ENCODE assay signal across 13 cellular contexts in the genomic region with DNA sequence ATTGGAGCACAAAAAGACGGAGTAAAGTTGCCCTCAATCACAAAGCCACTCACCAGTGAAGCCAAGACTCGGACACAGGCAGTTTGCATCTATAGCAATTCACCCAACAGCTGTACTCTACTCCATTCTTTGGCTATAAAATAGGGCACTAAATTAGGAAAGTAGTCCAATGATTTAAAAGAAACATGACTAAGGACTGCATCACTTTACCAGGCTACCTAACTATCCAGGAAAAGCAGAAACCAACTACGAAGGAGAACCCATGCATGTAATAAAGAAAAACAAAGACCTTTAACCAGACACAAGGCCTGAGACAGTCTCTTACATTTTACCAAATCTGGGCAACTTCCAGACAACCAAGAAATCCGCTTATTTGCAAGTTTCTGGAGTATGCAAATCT. TPM values are rescaled to one million over a fixed set of nuclear protein-coding genes. Genes with fewer than 3 reads are reported as not detected.
A peak's percentile ranks its signal among the peaks of the same experiment; 100 is the strongest.
DNase-seq lines count a peak whose midpoint lies in the region; ATAC-seq, FAIRE-seq and TF ChIP-seq lines count a peak whose summit lies in the region.
"Had no signal": no experiment of that assay in that cellular context is flagged by ENCODE, and none has a peak within 500 bp of the region (broad histone marks: within the 10 kb centered on the region; RNA-seq: fewer than 3 reads in every experiment).

No MANE protein-coding gene starts in this region.

- H3K79me2 ChIP-seq in ACC112 (ENCODE audit: control insufficient read depth, insufficient read depth, low read length, unreplicated experiment) (peaks cover 15% of the 10 kb centered on the region), astrocyte (ENCODE audit: insufficient read depth, low read length) (peaks cover 100% of the 10 kb centered on the region), osteoblast (ENCODE audit: insufficient read depth, low read length) (peaks cover 99% of the 10 kb centered on the region)

- H3K9me3 Mint-ChIP-seq in astrocyte (ENCODE audit: unreplicated experiment) (no peaks in the 10 kb centered on the region), mesothelial cell of epicardium (no peaks in the 10 kb centered on the region)

- peak; percentile 43 for FAIRE-seq in astrocyte (lab: Jason Lieb, UNC)

- H3K27me3 Mint-ChIP-seq in astrocyte (ENCODE audit: low read depth, unreplicated experiment) = no peaks in the 10 kb centered on the region
- H3K27me3 Mint-ChIP-seq in mesothelial cell of epicardium (ENCODE audit: low read depth) = no peaks in the 10 kb centered on the region

- H3K4me2 ChIP-seq in astrocyte (ENCODE audit: low read length) = peak overlapping the region; percentile 42
- peak overlapping the region; percentile 9 for H3K4me2 ChIP-seq in osteoblast (ENCODE audit: insufficient read depth, low read length)

- H3K4me3 ChIP-seq in ACC112 (ENCODE audit: low read depth, low read length) (no peak overlapping the region), astrocyte (ENCODE audit: insufficient read depth, low read depth, low read length) (no peak overlapping the region), osteoblast (ENCODE audit: insufficient read depth, low read length) (no peak overlapping the region), prostate gland (no peak overlapping the region)
- H3K4me3 ChIP-seq: HAP-1 had no signal

- H3K4me3 Mint-ChIP-seq in astrocyte (ENCODE audit: unreplicated experiment) (no peak overlapping the region), mesothelial cell of epicardium (no peak overlapping the region)

- H3K9me3 ChIP-seq in astrocyte (ENCODE audit: insufficient read depth, low read depth, low read length) (no peaks in the 10 kb centered on the region), osteoblast (ENCODE audit: low read depth, low read length) (no peaks in the 10 kb centered on the region), prostate gland (no peaks in the 10 kb centered on the region)
- H3K9me3 ChIP-seq: HAP-1 had no signal

- H3K27ac ChIP-seq in ACC112 (ENCODE audit: low read depth, low read length) (peak overlapping the region; percentile 1; the same call in 1 of the 2 replicates), astrocyte (ENCODE audit: low read depth, low read length) (peak overlapping the region; percentile 37), osteoblast (ENCODE audit: low read depth, low read length) (peak overlapping the region; percentile 73), prostate gland (no peak overlapping the region)
- H3K27ac ChIP-seq: 22Rv1 had no signal

- H2AFZ ChIP-seq in ACC112 (ENCODE audit: low read length, unreplicated experiment) (no peak overlapping the region), astrocyte (ENCODE audit: low read depth, low read length) (no peak overlapping the region), osteoblast (ENCODE audit: low read length) (no peak overlapping the region)

- H3K9ac ChIP-seq in astrocyte (ENCODE audit: low read length) = peak overlapping the region; percentile 16

- H3K36me3 Mint-ChIP-seq in astrocyte (ENCODE audit: low read depth, unreplicated experiment) = peaks cover 22% of the 10 kb centered on the region
- H3K36me3 Mint-ChIP-seq in mesothelial cell of epicardium = no peaks in the 10 kb centered on the region

- H3K4me1 Mint-ChIP-seq in astrocyte (ENCODE audit: low read depth, unreplicated experiment) = peaks cover 33% of the 10 kb centered on the region
- peaks cover 19% of the 10 kb centered on the region for H3K4me1 Mint-ChIP-seq in mesothelial cell of epicardium

- WGBS in prostate gland = 78% methylated on average over 4 of the region's 4 CpGs

- no peak for TF ChIP-seq POLR2A in prostate gland (IDR thresholded peaks at IDR 0.05)

- ATAC-seq in GM18867 (IDR thresholded peaks at IDR 0.05; ENCODE audit: unreplicated experiment) = no peak
- ATAC-seq: Right ventricle myocardium inferior had no signal

- H3K27ac Mint-ChIP-seq in astrocyte (ENCODE audit: unreplicated experiment) = no peak overlapping the region
- H3K27ac Mint-ChIP-seq in mesothelial cell of epicardium = no peak overlapping the region

- H4K20me1 ChIP-seq in astrocyte (ENCODE audit: insufficient read depth, low read length) = peaks cover 93% of the 10 kb centered on the region
- H4K20me1 ChIP-seq in osteoblast (ENCODE audit: insufficient read depth, low read length) = peaks cover 81% of the 10 kb centered on the region

- H3K36me3 ChIP-seq in ACC112 (ENCODE audit: insufficient read depth, low read length) (no peaks in the 10 kb centered on the region), astrocyte (ENCODE audit: insufficient read depth, low read length) (peaks cover 21% of the 10 kb centered on the region), osteoblast (ENCODE audit: insufficient read depth, low read length) (peaks cover 53% of the 10 kb centered on the region), prostate gland (no peaks in the 10 kb centered on the region)
- H3K36me3 ChIP-seq: HAP-1 had no signal

- H3K27me3 ChIP-seq in ACC112 (ENCODE audit: insufficient read depth, low read length) (no peaks in the 10 kb centered on the region), astrocyte (ENCODE audit: insufficient read depth, low read length) (no peaks in the 10 kb centered on the region), osteoblast (ENCODE audit: insufficient read depth, low read length) (no peaks in the 10 kb centered on the region), prostate gland (replicated peaks; ENCODE audit: insufficient read depth) (no peaks in the 10 kb centered on the region)

- TF ChIP-seq CTCF in astrocyte (IDR thresholded peaks at IDR 0.05; ENCODE audit: insufficient read depth, low read depth, low read length) (no peak), osteoblast (IDR thresholded peaks at IDR 0.05; ENCODE audit: extremely low read depth, low read depth, low read length) (no peak), mesothelial cell of epicardium (IDR thresholded peaks at IDR 0.05; ENCODE audit: unreplicated experiment) (no peak), prostate gland (IDR thresholded peaks at IDR 0.05) (no peak)

- intact Hi-C loops in posterior cingulate gyrus (cut with DNase I) = no loop called here
- intact Hi-C loops in prostate gland (cut with DNase I) = loop anchor here (10.0 kb wide), 1 partner anchor 1213 kb away; no protein-coding TSS in a partner anchor

- peaks cover 25% of the 10 kb centered on the region for H3K4me1 ChIP-seq in ACC112 (ENCODE audit: control insufficient read depth, insufficient read depth, low read length, unreplicated experiment)
- H3K4me1 ChIP-seq in astrocyte (ENCODE audit: insufficient read depth, low read length) = peaks cover 10% of the 10 kb centered on the region
- peaks cover 28% of the 10 kb centered on the region for H3K4me1 ChIP-seq in osteoblast (ENCODE audit: insufficient read depth, low read length)
- no peaks in the 10 kb centered on the region for H3K4me1 ChIP-seq in prostate gland (replicated peaks)
- H3K4me1 ChIP-seq: HAP-1 had no signal

- DNase-seq in astrocyte (ENCODE audit: low read depth) (peak; percentile 54), fibroblast of peridontal ligament (ENCODE audit: extremely low read depth) (peak; percentile 29), osteoblast (ENCODE audit: insufficient read length, low spot score, missing footprints) (no peak), posterior cingulate gyrus (no peak), mesothelial cell of epicardium (ENCODE audit: low spot score in 2 of 2, unreplicated experiment in 2 of 2) (no peak), prostate gland (ENCODE audit: low spot score) (no peak)
- DNase-seq: NCI-H1048, NCI-H1694 had no signal

RNA-seq across cellular contexts. Expression of gene CDH11, which starts 59.9 kb away (rescaled TPM):
- total RNA-seq in astrocyte = 313 and 509 TPM in 2 replicates
- total RNA-seq in osteoblast = 1,097 and 1,116 TPM in 2 replicates
- 333 to 376 TPM (median 359 TPM) in 3 replicates for total RNA-seq in mesothelial cell of epicardium
- 10 to 100 TPM; 24.2 to 70.5 TPM for total RNA-seq in prostate gland

Comparison
In these comparisons a context has a peak if more than half of its experiments do, and no peak if none do; other contexts are left out.
1. H3K27ac ChIP-seq: peak in ACC112 (single experiment), astrocyte (single experiment) and osteoblast (single experiment); none in prostate gland (0 of 2).
2. DNase-seq: peak in astrocyte (single experiment) and fibroblast of peridontal ligament (single experiment); none in osteoblast (single experiment), posterior cingulate gyrus (0 of 10), mesothelial cell of epicardium (0 of 2) and prostate gland (single experiment).